In genomic region chr9:86413966-86414880, GRCh38 we compare ENCODE assay signal across 8 cellular contexts.
DNase-seq lines count a peak whose midpoint lies in the region; ATAC-seq and TF ChIP-seq lines count a peak whose summit lies in the region.

No MANE protein-coding gene starts in this region.

- DNase-seq in CD4-positive, CD25-positive, alpha-beta regulatory T cell = peak in 2 of 3 donors; percentile 27 to 29
- DNase-seq in HCT116 (ENCODE audit: low read depth, low spot score) (no peak), SK-N-SH (peak; percentile 49), germinal center (ENCODE audit: low spot score) (peak; percentile 19), smooth muscle cell (lab: John Stamatoyannopoulos, UW; ENCODE audit: unreplicated experiment) (no peak), GM19240 (ENCODE audit: insufficient read length, low spot score) (no peak)
- no peak for DNase-seq in activated naive CD4-positive, alpha-beta T cell treated with Interleukin-2 at 50 U/mL for 16 hours
- no peak for DNase-seq in activated CD4-positive, alpha-beta T cell treated with anti-CD3 and anti-CD28 coated beads, Interleukin-2, amount 10 ng/mL, durations not matched to agents 7 days and 5 days

- RAD21 ChIA-PET in HCT116 (lab: Charles Lee; ENCODE audit: low non-redundant PET in 1 of 2, low total read pairs in 2 of 2, uncharacterized antibody in 2 of 2, unreplicated experiment in 2 of 2) = no interaction called here

- no peaks in the 10 kb centered on the region for H3K9me3 ChIP-seq in CD4-positive, CD25-positive, alpha-beta regulatory T cell (ENCODE audit: control insufficient read depth in 2 of 2, low read length in 2 of 2)
- H3K9me3 ChIP-seq in HCT116 (ENCODE audit: control insufficient read depth in 1 of 2, insufficient read depth in 1 of 2, low read depth in 1 of 2, low read length in 2 of 2) = no peaks in the 10 kb centered on the region
- no peaks in the 10 kb centered on the region for H3K9me3 ChIP-seq in SK-N-SH
- no peaks in the 10 kb centered on the region for H3K9me3 ChIP-seq in smooth muscle cell (replicated peaks; ENCODE audit: low read depth)

- no peak overlapping the region for H3K4me3 ChIP-seq in CD4-positive, CD25-positive, alpha-beta regulatory T cell (ENCODE audit: low read depth, low read length)
- H3K4me3 ChIP-seq in HCT116 (replicated peaks in 1 of 2; ENCODE audit: low read depth in 1 of 2, low read length in 2 of 2) (no peak overlapping the region), SK-N-SH (ENCODE audit: low read depth in 2 of 2, low read length in 1 of 2) (no peak overlapping the region), smooth muscle cell (no peak overlapping the region)

- intact Hi-C loops in HCT116 (cut with micrococcal nuclease) = loop anchor here (1.0 kb wide), 1 partner anchor 910 kb away; no protein-coding TSS in a partner anchor

- H4K20me1 ChIP-seq in HCT116 (ENCODE audit: insufficient read depth) (no peaks in the 10 kb centered on the region), SK-N-SH (ENCODE audit: insufficient read depth) (no peaks in the 10 kb centered on the region), smooth muscle cell (ENCODE audit: low read depth) (no peaks in the 10 kb centered on the region)

- TF ChIP-seq RAD21 in HCT116 (IDR thresholded peaks at IDR 0.05; ENCODE audit: low read depth) (peak; percentile 74), SK-N-SH (IDR thresholded peaks at IDR 0.05; ENCODE audit: low read length) (peak; percentile 80)

- H3K27ac ChIP-seq in CD4-positive, CD25-positive, alpha-beta regulatory T cell (ENCODE audit: insufficient read depth, low read length, poor library complexity, severe bottlenecking) = no peak overlapping the region
- H3K27ac ChIP-seq in HCT116 (ENCODE audit: low read depth, low read length) (no peak overlapping the region), SK-N-SH (ENCODE audit: low read depth in 2 of 2, low read length in 1 of 2) (no peak overlapping the region), smooth muscle cell (ENCODE audit: low read depth) (no peak overlapping the region)

- TF ChIP-seq EP300 in SK-N-SH (IDR thresholded peaks at IDR 0.05; ENCODE audit: borderline replicate concordance in 1 of 2, low read depth in 1 of 2, low read length in 1 of 2) = no peak

- no peaks in the 10 kb centered on the region for H3K36me3 ChIP-seq in CD4-positive, CD25-positive, alpha-beta regulatory T cell (ENCODE audit: control insufficient read depth, insufficient read depth, low read length)
- no peaks in the 10 kb centered on the region for H3K36me3 ChIP-seq in HCT116 (ENCODE audit: control insufficient read depth in 1 of 2, insufficient read depth in 2 of 2, low read length in 2 of 2)
- H3K36me3 ChIP-seq in SK-N-SH (replicated peaks in 1 of 2; ENCODE audit: control insufficient read depth in 1 of 2, insufficient read depth in 2 of 2, low read length in 1 of 2) = no peaks in the 10 kb centered on the region
- no peaks in the 10 kb centered on the region for H3K36me3 ChIP-seq in smooth muscle cell (ENCODE audit: low read depth)

- H3K27me3 ChIP-seq in CD4-positive, CD25-positive, alpha-beta regulatory T cell (ENCODE audit: control insufficient read depth, insufficient read depth, low read length) = peaks cover 9% of the 10 kb centered on the region
- H3K27me3 ChIP-seq in HCT116 (ENCODE audit: insufficient read depth, low read length) (peaks cover 8% of the 10 kb centered on the region; the same call in 1 of the 2 replicates), SK-N-SH (ENCODE audit: insufficient read depth) (no peaks in the 10 kb centered on the region), smooth muscle cell (ENCODE audit: low read depth) (no peaks in the 10 kb centered on the region)

- ATAC-seq in CD4-positive, CD25-positive, alpha-beta regulatory T cell (ENCODE audit: low read depth in 2 of 2) = no peak
- peak; percentile 69 for ATAC-seq in HCT116

- peak; percentile 51 to 82 (median 56); a peak in 5 of 6 replicates for TF ChIP-seq CTCF in HCT116 (IDR thresholded peaks at IDR 0.05 in 2 of 3, conservative IDR thresholded peaks at IDR 0.05 in 1 of 3; ENCODE audit: borderline replicate concordance in 1 of 3, insufficient read depth in 1 of 3, low read depth in 2 of 3, low read length in 2 of 3)
- peak; percentile 81 for TF ChIP-seq CTCF in SK-N-SH (IDR thresholded peaks at IDR 0.05)
- peak; percentile 74 for TF ChIP-seq CTCF in smooth muscle cell (IDR thresholded peaks at IDR 0.05; ENCODE audit: borderline replicate concordance, insufficient read depth, poor library complexity, severe bottlenecking)

- H3K9me2 ChIP-seq in HCT116 (ENCODE audit: insufficient read depth) = no peaks in the 10 kb centered on the region
- H3K9me2 ChIP-seq in SK-N-SH = no peaks in the 10 kb centered on the region

- no peak for TF ChIP-seq POLR2A in HCT116 (IDR thresholded peaks at IDR 0.05; ENCODE audit: borderline replicate concordance, extremely low read depth, insufficient read depth, insufficient read length)

- peaks cover 16% of the 10 kb centered on the region for H3K27me3 Mint-ChIP-seq in CD4-positive, CD25-positive, alpha-beta regulatory T cell
- H3K27me3 Mint-ChIP-seq in activated CD4-positive, alpha-beta T cell treated with anti-CD3 and anti-CD28 coated beads, Interleukin-2, amount 10 ng/mL, durations not matched to agents 7 days and 5 days = peaks cover 12% of the 10 kb centered on the region

- H3F3A ChIP-seq in SK-N-SH (replicated peaks; ENCODE audit: insufficient read depth) = no peaks in the 10 kb centered on the region
- H3F3A ChIP-seq in smooth muscle cell (ENCODE audit: low read depth) = no peaks in the 10 kb centered on the region

- CTCF ChIA-PET in HCT116 (lab: Charles Lee) = interaction anchor here (0.6 to 2.6 kb wide), 12 partner anchors 9 to 1917 kb away, joined by 3 to 16 read pairs (median 4); no protein-coding TSS in a partner anchor
- CTCF ChIA-PET in SK-N-SH (lab: Yijun Ruan, JAX) = interaction anchor here (0.6 to 4.5 kb wide), 61 partner anchors 9 to 1437 kb away, joined by 3 to 56 read pairs (median 4); no protein-coding TSS in a partner anchor
- CTCF ChIA-PET in activated CD4-positive, alpha-beta T cell treated with anti-CD3 and anti-CD28 coated beads, Interleukin-2, amount 10 ng/mL, durations not matched to agents 7 days and 5 days (lab: Charles Lee) = interaction anchor here (1.0 to 2.6 kb wide), 2 partner anchors 9 to 16 kb away, joined by 4 to 11 read pairs; no protein-coding TSS in a partner anchor

- no peaks in the 10 kb centered on the region for H3K9me3 Mint-ChIP-seq in CD4-positive, CD25-positive, alpha-beta regulatory T cell
- no peaks in the 10 kb centered on the region for H3K9me3 Mint-ChIP-seq in activated CD4-positive, alpha-beta T cell treated with anti-CD3 and anti-CD28 coated beads, Interleukin-2, amount 10 ng/mL, durations not matched to agents 7 days and 5 days

- H3K4me2 ChIP-seq in HCT116 (ENCODE audit: low read length) = no peak overlapping the region
- no peak overlapping the region for H3K4me2 ChIP-seq in SK-N-SH
- peak overlapping the region; percentile 41 for H3K4me2 ChIP-seq in smooth muscle cell

- POLR2A ChIA-PET in HCT116 (lab: Charles Lee) = no interaction called here
- POLR2A ChIA-PET in SK-N-SH (lab: Yijun Ruan, JAX) = interaction anchor here (0.5 kb wide), 1 partner anchor 212 kb away, joined by 5 read pairs; no protein-coding TSS in a partner anchor
- POLR2A ChIA-PET in activated CD4-positive, alpha-beta T cell treated with anti-CD3 and anti-CD28 coated beads, Interleukin-2, amount 10 ng/mL, durations not matched to agents 7 days and 5 days (lab: Charles Lee) = no interaction called here

- WGBS in SK-N-SH (ENCODE audit: low lambda C conversion rate) = 67% methylated on average over 10 of the region's 10 CpGs
- WGBS in smooth muscle cell (ENCODE audit: low lambda C conversion rate) = 63% methylated on average over 10 of the region's 10 CpGs

- no peaks in the 10 kb centered on the region for H3K36me3 Mint-ChIP-seq in CD4-positive, CD25-positive, alpha-beta regulatory T cell
- no peaks in the 10 kb centered on the region for H3K36me3 Mint-ChIP-seq in activated CD4-positive, alpha-beta T cell treated with anti-CD3 and anti-CD28 coated beads, Interleukin-2, amount 10 ng/mL, durations not matched to agents 7 days and 5 days (ENCODE audit: low read depth)

- H3K9ac ChIP-seq in HCT116 (ENCODE audit: low read length) (no peak overlapping the region), SK-N-SH (no peak overlapping the region), smooth muscle cell (ENCODE audit: low read depth) (no peak overlapping the region)

- H3K27ac Mint-ChIP-seq in CD4-positive, CD25-positive, alpha-beta regulatory T cell = no peak overlapping the region
- H3K27ac Mint-ChIP-seq in activated CD4-positive, alpha-beta T cell treated with anti-CD3 and anti-CD28 coated beads, Interleukin-2, amount 10 ng/mL, durations not matched to agents 7 days and 5 days = no peak overlapping the region

- H2AFZ ChIP-seq in HCT116 (ENCODE audit: low read depth, low read length, poor library complexity, severe bottlenecking) (peak overlapping the region; percentile 73), SK-N-SH (ENCODE audit: low read depth) (no peak overlapping the region), smooth muscle cell (ENCODE audit: low read depth) (no peak overlapping the region)

- BruUV-seq in HCT116 (replicated peaks; lab: Mats Ljungman, UMichigan) = no TSS peak

- H3K79me2 ChIP-seq in HCT116 (ENCODE audit: insufficient read depth, low read length) (no peaks in the 10 kb centered on the region), SK-N-SH (ENCODE audit: insufficient read depth) (no peaks in the 10 kb centered on the region), smooth muscle cell (ENCODE audit: low read depth) (no peaks in the 10 kb centered on the region)

- H3K4me1 ChIP-seq in CD4-positive, CD25-positive, alpha-beta regulatory T cell (ENCODE audit: control insufficient read depth, insufficient read depth, low read length, poor library complexity, severe bottlenecking) = no peaks in the 10 kb centered on the region
- H3K4me1 ChIP-seq in HCT116 (ENCODE audit: control insufficient read depth in 1 of 2, insufficient read depth in 2 of 2, low read length in 2 of 2) (no peaks in the 10 kb centered on the region), SK-N-SH (ENCODE audit: control insufficient read depth in 1 of 2, insufficient read depth in 2 of 2, low read depth in 1 of 2, low read length in 1 of 2) (no peaks in the 10 kb centered on the region), smooth muscle cell (ENCODE audit: low read depth) (peaks cover 5% of the 10 kb centered on the region)

- no peaks in the 10 kb centered on the region for H3K4me1 Mint-ChIP-seq in CD4-positive, CD25-positive, alpha-beta regulatory T cell
- no peaks in the 10 kb centered on the region for H3K4me1 Mint-ChIP-seq in activated CD4-positive, alpha-beta T cell treated with anti-CD3 and anti-CD28 coated beads, Interleukin-2, amount 10 ng/mL, durations not matched to agents 7 days and 5 days

- H3K4me3 Mint-ChIP-seq in CD4-positive, CD25-positive, alpha-beta regulatory T cell = no peak overlapping the region
- no peak overlapping the region for H3K4me3 Mint-ChIP-seq in activated CD4-positive, alpha-beta T cell treated with anti-CD3 and anti-CD28 coated beads, Interleukin-2, amount 10 ng/mL, durations not matched to agents 7 days and 5 days

TF ChIP-seq in HCT116, 20 proteins besides CTCF, POLR2A, EP300 and RAD21 (continues in another document):
- TF ChIP-seq EGR1 (IDR thresholded peaks at IDR 0.05; ENCODE audit: low read depth) (no peak), ELF1 (IDR thresholded peaks at IDR 0.05; ENCODE audit: borderline replicate concordance, low read depth) (no peak)

TF ChIP-seq in SK-N-SH, 30 proteins besides CTCF, POLR2A, EP300 and RAD21 (continues in another document):
- no peak for TF ChIP-seq JUND (IDR thresholded peaks at IDR 0.05)

Comparison
In these comparisons a context has a peak if more than half of its experiments do, and no peak if none do; other contexts are left out.
1. DNase-seq: peak in CD4-positive, CD25-positive, alpha-beta regulatory T cell (2 of 3), SK-N-SH (single experiment) and germinal center (single experiment); none in HCT116 (single experiment), smooth muscle cell (single experiment), GM19240 (single experiment), activated naive CD4-positive, alpha-beta T cell treated with Interleukin-2 at 50 U/mL for 16 hours (single experiment) and activated CD4-positive, alpha-beta T cell treated with anti-CD3 and anti-CD28 coated beads, Interleukin-2, amount 10 ng/mL, durations not matched to agents 7 days and 5 days (single experiment).
2. Peak in every context shown above with its lines, with median percentiles within 50 percentile points of each other: CTCF ChIP-seq.